ENCODE assay signal across 15 cellular contexts in the genomic region with DNA sequence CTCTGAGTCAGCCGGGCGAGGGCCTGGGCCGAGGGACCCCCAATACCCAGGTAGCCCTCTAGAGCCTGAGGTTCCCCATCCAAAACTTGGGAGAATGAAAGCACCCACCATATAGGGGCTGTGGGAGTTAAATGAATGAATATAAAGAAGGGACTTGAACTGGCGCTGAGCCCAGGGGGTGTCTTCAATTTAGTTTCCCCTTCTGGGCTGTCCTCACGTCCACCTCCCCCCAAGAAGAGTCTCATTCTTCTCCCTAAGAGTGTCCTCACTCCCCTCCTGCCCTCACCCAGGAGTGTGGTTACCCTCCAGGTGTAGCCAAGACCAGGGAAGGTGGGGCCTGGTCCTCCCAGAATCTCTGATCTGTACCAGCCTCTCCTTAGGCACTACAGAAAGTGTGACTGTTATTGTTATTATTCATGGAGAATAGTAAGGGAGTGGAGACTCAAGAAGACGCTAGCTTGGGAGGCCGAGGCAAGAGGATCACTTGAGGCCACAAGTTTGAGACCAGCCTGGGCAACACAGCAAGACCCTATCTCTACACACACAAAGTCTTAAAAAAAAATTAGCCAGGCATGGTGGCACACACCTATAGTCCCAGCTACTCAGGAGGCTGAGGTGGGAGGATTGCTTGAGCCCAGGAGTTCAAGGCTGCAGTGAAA.
DNase-seq lines count a peak whose midpoint lies in the region; ATAC-seq and TF ChIP-seq lines count a peak whose summit lies in the region.
"Had no signal": no experiment of that assay in that cellular context is flagged by ENCODE, and none has a peak within 500 bp of the region (broad histone marks: within the 10 kb centered on the region; RNA-seq: fewer than 3 reads in every experiment).

No MANE protein-coding gene starts in this region.

- H3K27ac ChIP-seq in BLaER1 treated with 17β-estradiol and CSF1 and Interleukin-3, amounts not matched to agents 10 nM and 100 nM: peak overlapping the region in 10 of 11 experiments; percentile 18 to 99 (median 92); a peak in 18 of 22 replicates
- H3K27ac ChIP-seq: thoracic aorta had no signal

- peaks cover 0 to 36% (median 18%) of the 10 kb centered on the region in 11 experiments; a peak in 14 of 22 replicates for H3K36me3 ChIP-seq in BLaER1 treated with 17β-estradiol and CSF1 and Interleukin-3, amounts not matched to agents 10 nM and 100 nM
- H3K36me3 ChIP-seq: thoracic aorta had no signal

- peak overlapping the region; percentile 9 for H3K4me3 Mint-ChIP-seq in central memory CD8-positive, alpha-beta T cell
- H3K4me3 Mint-ChIP-seq: CD14-positive monocyte had no signal

- H3K9ac ChIP-seq in BLaER1 treated with 17β-estradiol and CSF1 and Interleukin-3, amounts not matched to agents 10 nM and 100 nM: peak overlapping the region in 10 of 11 experiments; percentile 11 to 100 (median 90); a peak in 18 of 22 replicates

- ATAC-seq in central memory CD8-positive, alpha-beta T cell (replicated peaks; ENCODE audit: extremely low read depth, poor library complexity, severe bottlenecking): no peak
- ATAC-seq in HG03095 (IDR thresholded peaks at IDR 0.05; ENCODE audit: unreplicated experiment) (no peak), GM18505 (IDR thresholded peaks at IDR 0.05; ENCODE audit: unreplicated experiment) (no peak)
- ATAC-seq: esophagus mucosa had no signal

- peaks cover 52% of the 10 kb centered on the region for H3K4me1 Mint-ChIP-seq in central memory CD8-positive, alpha-beta T cell

- H3K36me3 Mint-ChIP-seq in central memory CD8-positive, alpha-beta T cell (ENCODE audit: insufficient read depth): peaks cover 26% of the 10 kb centered on the region

- no peaks in the 10 kb centered on the region for H3K27me3 ChIP-seq in BLaER1 treated with 17β-estradiol and CSF1 and Interleukin-3, amounts not matched to agents 10 nM and 100 nM

- H3K9me3 Mint-ChIP-seq in central memory CD8-positive, alpha-beta T cell: no peaks in the 10 kb centered on the region

- H3K4me1 ChIP-seq in BLaER1 treated with 17β-estradiol and CSF1 and Interleukin-3, amounts not matched to agents 10 nM and 100 nM: peaks cover 71 to 81% (median 78%) of the 10 kb centered on the region in 10 experiments

- peaks cover 5 to 12% (median 6%) of the 10 kb centered on the region in 11 experiments; a peak in 21 of 22 replicates for H4K20me1 ChIP-seq in BLaER1 treated with 17β-estradiol and CSF1 and Interleukin-3, amounts not matched to agents 10 nM and 100 nM

- no peak for TF ChIP-seq POLR2A in GM18505 (IDR thresholded peaks at IDR 0.05; ENCODE audit: borderline replicate concordance, extremely low read depth, insufficient read depth, insufficient read length)

- no peaks in the 10 kb centered on the region for H3K9me3 ChIP-seq in BLaER1 treated with 17β-estradiol and CSF1 and Interleukin-3, amounts not matched to agents 10 nM and 100 nM (replicated peaks in 1 of 11)
- H3K9me3 ChIP-seq: thoracic aorta had no signal

- H3K27me3 Mint-ChIP-seq in central memory CD8-positive, alpha-beta T cell: no peaks in the 10 kb centered on the region

- H3K4me3 ChIP-seq in BLaER1 treated with 17β-estradiol and CSF1 and Interleukin-3, amounts not matched to agents 10 nM and 100 nM: peak overlapping the region in 7 of 10 experiments; percentile 67 to 79 (median 74); a peak in 13 of 20 replicates
- H3K4me3 ChIP-seq in GM08714 (ENCODE audit: low read length): peak overlapping the region; percentile 3; the same call in 1 of the 2 replicates
- H3K4me3 ChIP-seq: thoracic aorta had no signal

- peak overlapping the region; percentile 95 for H3K27ac Mint-ChIP-seq in central memory CD8-positive, alpha-beta T cell (ENCODE audit: low read depth)

- H3K4me2 ChIP-seq in BLaER1 treated with 17β-estradiol and CSF1 and Interleukin-3, amounts not matched to agents 10 nM and 100 nM: peak overlapping the region in 10 of 11 experiments; percentile 95 to 100 (median 98); a peak in 20 of 22 replicates

- DNase-seq in central memory CD8-positive, alpha-beta T cell (ENCODE audit: low spot score in 2 of 2): no peak
- DNase-seq in cerebellar nuclear complex (lab: John Stamatoyannopoulos, UW): no peak
- DNase-seq: activated CD4-positive, alpha-beta T cell treated with anti-CD3 and anti-CD28 coated beads, Interleukin-2, amount 50 U/mL, for 4 hours; HCEC 1CT; hypothalamus; NCI-H1105; NCI-H345; OCI-M1 had no signal
